Comparison of ENCODE assay signal across 8 cellular contexts in genomic region chr9:97237311-97237786, GRCh38.
DNase-seq lines count a peak whose midpoint lies in the region; ATAC-seq, FAIRE-seq and TF ChIP-seq lines count a peak whose summit lies in the region.

No MANE protein-coding gene starts in this region.

- H3K9me1 ChIP-seq in keratinocyte (ENCODE audit: control insufficient read depth, extremely low read depth, insufficient read depth, low read length), result no peaks in the 10 kb centered on the region

- H3K27ac Mint-ChIP-seq in activated naive CD8-positive, alpha-beta T cell, result peak overlapping the region; percentile 68

- no peak for TF ChIP-seq POLR2A in heart left ventricle (IDR thresholded peaks at IDR 0.05)
- no peak for TF ChIP-seq POLR2A in tibial nerve (IDR thresholded peaks at IDR 0.05)

- dilution Hi-C loops in keratinocyte (cut with MboI; ENCODE audit: extremely low pct_ligation_motif_present, low sequenced_read_pairs), result no loop called here

- no peak overlapping the region for H3K9ac ChIP-seq in keratinocyte (ENCODE audit: control insufficient read depth, extremely low read depth, insufficient read depth, low read length)

- H3K27ac ChIP-seq in heart left ventricle (peak overlapping the region in 3 of 12 donors; percentile 79 to 80 (median 80)), keratinocyte (ENCODE audit: control insufficient read depth, insufficient read depth, low read length) (no peak overlapping the region), tibial nerve (peak overlapping the region in 1 of 4 donors; percentile 70), left lung (no peak overlapping the region)

- H3K4me3 Mint-ChIP-seq in activated naive CD8-positive, alpha-beta T cell, result peak overlapping the region; percentile 96

- H3K4me1 Mint-ChIP-seq in activated naive CD8-positive, alpha-beta T cell (ENCODE audit: low read depth), result peaks cover 26% of the 10 kb centered on the region

- H3K9me3 ChIP-seq in heart left ventricle, result no peaks in the 10 kb centered on the region
- H3K9me3 ChIP-seq in keratinocyte (ENCODE audit: control insufficient read depth, low read depth, low read length), result no peaks in the 10 kb centered on the region
- no peaks in the 10 kb centered on the region for H3K9me3 ChIP-seq in tibial nerve
- H3K9me3 ChIP-seq in left lung, result peaks cover 0 to 10% of the 10 kb centered on the region in 2 donors

- H3K9me3 Mint-ChIP-seq in activated naive CD8-positive, alpha-beta T cell (ENCODE audit: low read depth), result no peaks in the 10 kb centered on the region

- H3K79me2 ChIP-seq in keratinocyte (ENCODE audit: control insufficient read depth, insufficient read depth, low read length), result no peaks in the 10 kb centered on the region

- H3K36me3 Mint-ChIP-seq in activated naive CD8-positive, alpha-beta T cell, result peaks cover 8% of the 10 kb centered on the region

- WGBS in heart left ventricle, 4 donors, result 67 to 88% (median 80%) methylated on average over 23 of the region's 23 CpGs
- WGBS in tibial nerve, 2 donors, result 56 to 77% methylated on average over 20 to 23 of the region's 23 CpGs

- ATAC-seq in heart left ventricle (no peak), Right ventricle myocardium superior (ENCODE audit: poor library complexity) (no peak), GM21576 (IDR thresholded peaks at IDR 0.05; ENCODE audit: unreplicated experiment) (no peak), left lung (no peak)

- no peak overlapping the region for H2AFZ ChIP-seq in keratinocyte (ENCODE audit: control insufficient read depth, low read length)

- TF ChIP-seq CTCF in heart left ventricle (IDR thresholded peaks at IDR 0.05) (no peak), keratinocyte (optimal IDR thresholded peaks at IDR 0.05 in 1 of 3, IDR thresholded peaks at IDR 0.05 in 1 of 3, conservative IDR thresholded peaks at IDR 0.05 in 1 of 3; ENCODE audit: extremely low read depth in 1 of 3, insufficient read depth in 2 of 3, low read length in 3 of 3) (no peak), tibial nerve (IDR thresholded peaks at IDR 0.05) (no peak), left lung (IDR thresholded peaks at IDR 0.05) (no peak)

- FAIRE-seq in keratinocyte (lab: Jason Lieb, UNC), result no peak

- DNase-seq in heart left ventricle (no peak), Right ventricle myocardium superior (no peak), keratinocyte (ENCODE audit: low read depth, low spot score) (no peak), tibial nerve (ENCODE audit: low spot score in 2 of 2) (no peak), left lung (no peak)
- DNase-seq in activated CD8-positive, alpha-beta memory T cell treated with anti-CD3 and anti-CD28 coated beads, Interleukin-2, amount 50 U/mL, for 4 hours, result no peak

- H3K36me3 ChIP-seq in heart left ventricle (no peaks in the 10 kb centered on the region), keratinocyte (ENCODE audit: control insufficient read depth in 2 of 2, extremely low read depth in 1 of 2, insufficient read depth in 2 of 2, low read length in 2 of 2) (no peaks in the 10 kb centered on the region), tibial nerve (no peaks in the 10 kb centered on the region), left lung (no peaks in the 10 kb centered on the region)

- peaks cover 0 to 19% (median 8%) of the 10 kb centered on the region in 12 donors for H3K4me1 ChIP-seq in heart left ventricle
- no peaks in the 10 kb centered on the region for H3K4me1 ChIP-seq in keratinocyte (ENCODE audit: control insufficient read depth, extremely low read depth, insufficient read depth, low read length)
- H3K4me1 ChIP-seq in tibial nerve, result peaks cover 0 to 12% (median 3%) of the 10 kb centered on the region in 4 donors
- H3K4me1 ChIP-seq in left lung, result peaks cover 0 to 14% of the 10 kb centered on the region in 2 donors

- no peak for TF ChIP-seq EP300 in tibial nerve (IDR thresholded peaks at IDR 0.05)

- peak overlapping the region; percentile 37 for H3K4me2 ChIP-seq in keratinocyte (ENCODE audit: control insufficient read depth, extremely low read depth, insufficient read depth, low read depth, low read length)

- H3K27me3 ChIP-seq in heart left ventricle, result no peaks in the 10 kb centered on the region
- no peaks in the 10 kb centered on the region for H3K27me3 ChIP-seq in keratinocyte (ENCODE audit: control insufficient read depth, extremely low read depth, insufficient read depth, low read length)
- H3K27me3 ChIP-seq in tibial nerve, result no peaks in the 10 kb centered on the region
- no peaks in the 10 kb centered on the region for H3K27me3 ChIP-seq in left lung

- H3K4me3 ChIP-seq in heart left ventricle (peak overlapping the region; percentile 42 to 82 (median 73)), keratinocyte (ENCODE audit: control insufficient read depth in 2 of 3, extremely low read depth in 1 of 3, insufficient read depth in 2 of 3, low read depth in 1 of 3, low read length in 3 of 3) (peak overlapping the region in 2 of 3 experiments; percentile 7 to 10), tibial nerve (peak overlapping the region; percentile 54 to 76 (median 60)), left lung (peak overlapping the region in 1 of 2 donors; percentile 54)

- no peaks in the 10 kb centered on the region for H3K27me3 Mint-ChIP-seq in activated naive CD8-positive, alpha-beta T cell

- no peaks in the 10 kb centered on the region for H4K20me1 ChIP-seq in keratinocyte (ENCODE audit: control insufficient read depth, extremely low read depth, insufficient read depth, low read length)

- intact Hi-C loops in heart left ventricle (cut with DNase I), result loop anchor here in 1 of 10 donors (5.0 kb wide), 1 partner anchor 385 kb away; the partner anchor contains the start of gene ZNF782
- intact Hi-C loops in Right ventricle myocardium superior (cut with DNase I), result no loop called here
- intact Hi-C loops in left lung (cut with DNase I), result no loop called here
